In the genomic region with DNA sequence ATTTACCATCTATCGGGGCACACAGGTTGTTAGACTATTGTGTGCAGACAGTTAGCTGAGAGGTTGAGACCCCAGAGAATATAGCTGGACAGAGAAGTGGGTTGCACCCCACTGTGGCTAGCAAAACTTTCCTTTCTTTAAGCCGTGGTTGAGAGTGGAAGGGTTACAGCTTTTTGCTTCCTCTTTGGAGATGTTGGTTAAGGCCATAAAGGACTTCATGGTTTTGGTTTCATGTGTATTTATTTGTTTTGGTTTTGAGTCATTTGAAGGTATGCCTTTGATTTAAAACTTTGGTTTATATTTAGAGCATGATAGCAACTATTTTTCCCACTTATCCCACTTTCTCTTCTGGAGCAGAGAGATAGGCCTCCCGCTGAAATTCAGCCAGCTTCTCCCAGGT, we compare ENCODE assay signal across 22 cellular contexts.
DNase-seq lines count a peak whose midpoint lies in the region; ATAC-seq and TF ChIP-seq lines count a peak whose summit lies in the region.
"Had no signal": no experiment of that assay in that cellular context is flagged by ENCODE, and none has a peak within 500 bp of the region (broad histone marks: within the 10 kb centered on the region; RNA-seq: fewer than 3 reads in every experiment).

No MANE protein-coding gene starts in this region.

- H3K9me2 ChIP-seq in HCT116 (ENCODE audit: insufficient read depth) = no peaks in the 10 kb centered on the region
- no peaks in the 10 kb centered on the region for H3K9me2 ChIP-seq in PC-3 (replicated peaks; ENCODE audit: low read length)

- H3K4me2 ChIP-seq in HCT116 (ENCODE audit: low read length) = peak overlapping the region; percentile 25; the same call in 1 of the 2 replicates
- H3K4me2 ChIP-seq in PC-3 (ENCODE audit: low read length) = peak overlapping the region; percentile 83

- DNase-seq in HCT116 (ENCODE audit: low read depth, low spot score) = no peak
- DNase-seq in M059J (ENCODE audit: low read depth) = peak; percentile 2
- peak; percentile 61 for DNase-seq in PC-3
- peak; percentile 15 for DNase-seq in astrocyte of the spinal cord (ENCODE audit: low read depth, low spot score)
- DNase-seq in stimulated activated CD4-positive, alpha-beta T cell treated with anti-CD3 and anti-CD28 coated beads, Interleukin-15, amount 100 ng/mL, for 24 hours = no peak
- DNase-seq in NCI-H187 treated with DMSO at 0.1 percent for 48 hours (lab: John Stamatoyannopoulos, UW) = no peak
- no peak for DNase-seq in DMS153 treated with DMSO at 0.1 percent for 48 hours (lab: John Stamatoyannopoulos, UW; ENCODE audit: unreplicated experiment)
- DNase-seq in activated CD4-positive, alpha-beta T cell treated with anti-CD3 and anti-CD28 coated beads for 4 hours = no peak
- DNase-seq: BE2C, DMS153, GOT3, HCEC 1CT, Karpas-422, NCI-H1694, NCI-H2081, NCI-H226, NCI-H510A, NCI-H69, SHP77 had no signal

- H3K36me3 ChIP-seq in HCT116 (ENCODE audit: control insufficient read depth in 1 of 2, insufficient read depth in 2 of 2, low read length in 2 of 2) (no peaks in the 10 kb centered on the region), PC-3 (ENCODE audit: low read depth, low read length) (no peaks in the 10 kb centered on the region)
- H3K36me3 ChIP-seq: BE2C had no signal

- H2AFZ ChIP-seq in HCT116 (ENCODE audit: low read depth, low read length, poor library complexity, severe bottlenecking) (peak overlapping the region; percentile 68), PC-3 (ENCODE audit: low read length) (no peak overlapping the region)

- H3K9ac ChIP-seq in HCT116 (ENCODE audit: low read length) = no peak overlapping the region
- H3K9ac ChIP-seq in PC-3 (ENCODE audit: low read length) = peak overlapping the region; percentile 52

- CTCF ChIA-PET in HCT116 (lab: Charles Lee) (no interaction called here), PC-3 (lab: Charles Lee) (interaction anchor here (0.6 kb wide), 1 partner anchor 10 kb away, joined by 3 read pairs; no protein-coding TSS in a partner anchor)

- no peak for TF ChIP-seq CTCF in HCT116 (IDR thresholded peaks at IDR 0.05 in 2 of 3, conservative IDR thresholded peaks at IDR 0.05 in 1 of 3; ENCODE audit: borderline replicate concordance in 1 of 3, insufficient read depth in 1 of 3, low read depth in 2 of 3, low read length in 2 of 3)
- no peak for TF ChIP-seq CTCF in PC-3 (conservative IDR thresholded peaks at IDR 0.05; ENCODE audit: low read depth, low read length)
- no peak for TF ChIP-seq CTCF in astrocyte of the spinal cord (IDR thresholded peaks at IDR 0.05; ENCODE audit: low read depth, low read length)

- TF ChIP-seq RAD21 in HCT116 (IDR thresholded peaks at IDR 0.05; ENCODE audit: low read depth) = no peak

- H3F3A ChIP-seq in PC-3 (ENCODE audit: low read length, unreplicated experiment) = no peaks in the 10 kb centered on the region

- no peaks in the 10 kb centered on the region for H3K27me3 ChIP-seq in HCT116 (ENCODE audit: insufficient read depth, low read length)
- H3K27me3 ChIP-seq in PC-3 (ENCODE audit: low read length) = no peaks in the 10 kb centered on the region
- H3K27me3 ChIP-seq: BE2C had no signal

- BruUV-seq in HCT116 (replicated peaks; lab: Mats Ljungman, UMichigan) (no TSS peak), PC-3 (replicated peaks; lab: Mats Ljungman, UMichigan) (no TSS peak)

- POLR2A ChIA-PET in HCT116 (lab: Charles Lee) = no interaction called here
- POLR2A ChIA-PET in PC-3 (lab: Charles Lee; ENCODE audit: unreplicated experiment) = no interaction called here

- in situ Hi-C loops in astrocyte of the spinal cord (cut with HindIII; ENCODE audit: low sequenced_read_pairs) = no loop called here

- 0 out of 4 replicates have a peak, but pooled peaks cover 0 to 1% of the 10 kb centered on the region in 2 experiments for H3K9me3 ChIP-seq in HCT116 (ENCODE audit: control insufficient read depth in 1 of 2, insufficient read depth in 1 of 2, low read depth in 1 of 2, low read length in 2 of 2)
- H3K9me3 ChIP-seq in PC-3 (ENCODE audit: low read length) = no peaks in the 10 kb centered on the region
- H3K9me3 ChIP-seq: BE2C had no signal

- ATAC-seq in HCT116 (no peak), PC-3 (peak; percentile 78)
- ATAC-seq: GM12878 had no signal

- no peak for TF ChIP-seq POLR2A in HCT116 (IDR thresholded peaks at IDR 0.05; ENCODE audit: borderline replicate concordance, extremely low read depth, insufficient read depth, insufficient read length)

- H4K20me1 ChIP-seq in HCT116 (ENCODE audit: insufficient read depth) (no peaks in the 10 kb centered on the region), PC-3 (ENCODE audit: low read length) (no peaks in the 10 kb centered on the region)

- H3K79me2 ChIP-seq in HCT116 (ENCODE audit: insufficient read depth, low read length) = no peaks in the 10 kb centered on the region
- no peaks in the 10 kb centered on the region for H3K79me2 ChIP-seq in PC-3 (ENCODE audit: low read length)

- H3K4me3 ChIP-seq in HCT116 (replicated peaks in 1 of 2; ENCODE audit: low read depth in 1 of 2, low read length in 2 of 2) = no peak overlapping the region
- 0 out of 2 replicates have a peak overlapping the region, but pooled peaks have one; percentile 23 for H3K4me3 ChIP-seq in PC-3 (ENCODE audit: low read length)
- no peak overlapping the region for H3K4me3 ChIP-seq in astrocyte of the spinal cord (ENCODE audit: low read depth, low read length)
- H3K4me3 ChIP-seq: GM12878 had no signal

- H3K4me1 ChIP-seq in HCT116 (ENCODE audit: control insufficient read depth in 1 of 2, insufficient read depth in 2 of 2, low read length in 2 of 2) (peaks cover 4 to 5% of the 10 kb centered on the region in 2 experiments; a peak in 2 of 4 replicates), PC-3 (ENCODE audit: insufficient read depth, low read length) (peaks cover 26% of the 10 kb centered on the region)
- H3K4me1 ChIP-seq: BE2C had no signal

- RAD21 ChIA-PET in HCT116 (lab: Charles Lee; ENCODE audit: low non-redundant PET in 1 of 2, low total read pairs in 2 of 2, uncharacterized antibody in 2 of 2, unreplicated experiment in 2 of 2) = no interaction called here

- intact Hi-C loops in HCT116 (cut with micrococcal nuclease) (no loop called here), PC-3 (cut with micrococcal nuclease) (loop anchor here (2.0 kb wide), 2 partner anchors 78 to 270 kb away; no protein-coding TSS in a partner anchor)

- H3K27ac ChIP-seq in HCT116 (ENCODE audit: low read depth, low read length) (no peak overlapping the region), PC-3 (ENCODE audit: low read length) (peak overlapping the region; percentile 88)
- H3K27ac ChIP-seq: HL-60, RWPE1 had no signal

TF ChIP-seq in HCT116, 20 proteins besides CTCF, POLR2A, EP300 and RAD21 (continues in another document):
- TF ChIP-seq YY1 (IDR thresholded peaks at IDR 0.05; ENCODE audit: extremely low read depth, insufficient replicate concordance, low read depth, low read length) (no peak), EGR1 (IDR thresholded peaks at IDR 0.05; ENCODE audit: low read depth) (no peak), SP1 (IDR thresholded peaks at IDR 0.05; ENCODE audit: low read depth) (no peak), ZNF274 (IDR thresholded peaks at IDR 0.05; ENCODE audit: low read depth, low read length) (no peak), CBX3 (IDR thresholded peaks at IDR 0.05; ENCODE audit: low read depth) (no peak), ELF1 (IDR thresholded peaks at IDR 0.05; ENCODE audit: borderline replicate concordance, low read depth) (no peak), POLR2AphosphoS5 (IDR thresholded peaks at IDR 0.05; ENCODE audit: low read depth, low read length) (no peak)
- TF ChIP-seq, protein P1, sequence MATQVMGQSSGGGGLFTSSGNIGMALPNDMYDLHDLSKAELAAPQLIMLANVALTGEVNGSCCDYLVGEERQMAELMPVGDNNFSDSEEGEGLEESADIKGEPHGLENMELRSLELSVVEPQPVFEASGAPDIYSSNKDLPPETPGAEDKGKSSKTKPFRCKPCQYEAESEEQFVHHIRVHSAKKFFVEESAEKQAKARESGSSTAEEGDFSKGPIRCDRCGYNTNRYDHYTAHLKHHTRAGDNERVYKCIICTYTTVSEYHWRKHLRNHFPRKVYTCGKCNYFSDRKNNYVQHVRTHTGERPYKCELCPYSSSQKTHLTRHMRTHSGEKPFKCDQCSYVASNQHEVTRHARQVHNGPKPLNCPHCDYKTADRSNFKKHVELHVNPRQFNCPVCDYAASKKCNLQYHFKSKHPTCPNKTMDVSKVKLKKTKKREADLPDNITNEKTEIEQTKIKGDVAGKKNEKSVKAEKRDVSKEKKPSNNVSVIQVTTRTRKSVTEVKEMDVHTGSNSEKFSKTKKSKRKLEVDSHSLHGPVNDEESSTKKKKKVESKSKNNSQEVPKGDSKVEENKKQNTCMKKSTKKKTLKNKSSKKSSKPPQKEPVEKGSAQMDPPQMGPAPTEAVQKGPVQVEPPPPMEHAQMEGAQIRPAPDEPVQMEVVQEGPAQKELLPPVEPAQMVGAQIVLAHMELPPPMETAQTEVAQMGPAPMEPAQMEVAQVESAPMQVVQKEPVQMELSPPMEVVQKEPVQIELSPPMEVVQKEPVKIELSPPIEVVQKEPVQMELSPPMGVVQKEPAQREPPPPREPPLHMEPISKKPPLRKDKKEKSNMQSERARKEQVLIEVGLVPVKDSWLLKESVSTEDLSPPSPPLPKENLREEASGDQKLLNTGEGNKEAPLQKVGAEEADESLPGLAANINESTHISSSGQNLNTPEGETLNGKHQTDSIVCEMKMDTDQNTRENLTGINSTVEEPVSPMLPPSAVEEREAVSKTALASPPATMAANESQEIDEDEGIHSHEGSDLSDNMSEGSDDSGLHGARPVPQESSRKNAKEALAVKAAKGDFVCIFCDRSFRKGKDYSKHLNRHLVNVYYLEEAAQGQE (IDR thresholded peaks at IDR 0.05; ENCODE audit: low read depth) = no peak
- TF ChIP-seq, protein P2, sequence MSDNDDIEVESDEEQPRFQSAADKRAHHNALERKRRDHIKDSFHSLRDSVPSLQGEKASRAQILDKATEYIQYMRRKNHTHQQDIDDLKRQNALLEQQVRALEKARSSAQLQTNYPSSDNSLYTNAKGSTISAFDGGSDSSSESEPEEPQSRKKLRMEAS (IDR thresholded peaks at IDR 0.05) = no peak
- TF ChIP-seq, protein P3, sequence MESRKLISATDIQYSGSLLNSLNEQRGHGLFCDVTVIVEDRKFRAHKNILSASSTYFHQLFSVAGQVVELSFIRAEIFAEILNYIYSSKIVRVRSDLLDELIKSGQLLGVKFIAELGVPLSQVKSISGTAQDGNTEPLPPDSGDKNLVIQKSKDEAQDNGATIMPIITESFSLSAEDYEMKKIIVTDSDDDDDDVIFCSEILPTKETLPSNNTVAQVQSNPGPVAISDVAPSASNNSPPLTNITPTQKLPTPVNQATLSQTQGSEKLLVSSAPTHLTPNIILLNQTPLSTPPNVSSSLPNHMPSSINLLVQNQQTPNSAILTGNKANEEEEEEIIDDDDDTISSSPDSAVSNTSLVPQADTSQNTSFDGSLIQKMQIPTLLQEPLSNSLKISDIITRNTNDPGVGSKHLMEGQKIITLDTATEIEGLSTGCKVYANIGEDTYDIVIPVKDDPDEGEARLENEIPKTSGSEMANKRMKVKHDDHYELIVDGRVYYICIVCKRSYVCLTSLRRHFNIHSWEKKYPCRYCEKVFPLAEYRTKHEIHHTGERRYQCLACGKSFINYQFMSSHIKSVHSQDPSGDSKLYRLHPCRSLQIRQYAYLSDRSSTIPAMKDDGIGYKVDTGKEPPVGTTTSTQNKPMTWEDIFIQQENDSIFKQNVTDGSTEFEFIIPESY (IDR thresholded peaks at IDR 0.05; ENCODE audit: extremely low read depth, insufficient replicate concordance, low read length) = no peak

Comparison
In these comparisons a context has a peak if more than half of its experiments do, and no peak if none do; other contexts are left out.
1. DNase-seq: peak in M059J (single experiment), PC-3 (single experiment) and astrocyte of the spinal cord (single experiment); none in HCT116 (single experiment), stimulated activated CD4-positive, alpha-beta T cell treated with anti-CD3 and anti-CD28 coated beads, Interleukin-15, amount 100 ng/mL, for 24 hours (single experiment), NCI-H187 treated with DMSO at 0.1 percent for 48 hours (single experiment), DMS153 treated with DMSO at 0.1 percent for 48 hours (single experiment) and activated CD4-positive, alpha-beta T cell treated with anti-CD3 and anti-CD28 coated beads for 4 hours (0 of 2).